8 cellular contexts compared by ENCODE assay signal in the genomic region with DNA sequence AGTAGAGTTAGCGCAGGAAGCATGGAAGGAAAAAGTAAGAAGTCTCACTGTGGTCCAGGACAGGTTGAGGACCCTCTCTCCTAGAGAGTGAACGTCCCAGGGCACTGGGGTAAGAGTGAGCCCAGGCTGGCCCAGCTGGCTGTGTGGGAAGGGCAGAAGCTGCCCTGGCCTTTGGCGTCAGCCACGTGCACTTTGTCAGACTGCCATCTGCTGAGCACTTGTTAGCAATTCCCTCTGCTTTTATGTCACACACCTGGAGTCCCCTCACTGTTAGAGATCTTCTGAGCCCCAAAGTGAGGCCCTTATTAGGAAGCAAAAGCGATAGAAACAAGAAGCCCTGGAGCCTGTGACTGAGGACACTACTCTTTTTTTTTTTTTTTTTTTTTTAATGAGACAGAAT.
DNase-seq lines count a peak whose midpoint lies in the region; ATAC-seq and TF ChIP-seq lines count a peak whose summit lies in the region.

No MANE protein-coding gene starts in this region.

- no peak for TF ChIP-seq CTCF in ovary (IDR thresholded peaks at IDR 0.05)

- no peaks in the 10 kb centered on the region for H3K27me3 ChIP-seq in ovary

- no peak for TF ChIP-seq POLR2A in ovary (IDR thresholded peaks at IDR 0.05)

- intact Hi-C loops in ovary (cut with DNase I): no loop called here

- H3K4me1 ChIP-seq in ovary (ENCODE audit: insufficient read depth): no peaks in the 10 kb centered on the region

- H3K9me3 ChIP-seq in ovary: no peaks in the 10 kb centered on the region

- no peak for TF ChIP-seq EP300 in ovary (IDR thresholded peaks at IDR 0.05)

- DNase-seq in 8988T (peak; percentile 34), NCI-H82 treated with DMSO at 0.1 percent for 48 hours (lab: John Stamatoyannopoulos, UW; ENCODE audit: unreplicated experiment) (peak; percentile 26), SIG-M5 treated with dmso at 0.1 percent for 504 hours (lab: John Stamatoyannopoulos, UW; ENCODE audit: unreplicated experiment) (no peak), inferior parietal cortex (ENCODE audit: extremely low spot score) (no peak), ovary (no peak)

- ATAC-seq in GM18907 (IDR thresholded peaks at IDR 0.05; ENCODE audit: unreplicated experiment): peak; percentile 61
- ATAC-seq in esophagus mucosa: peak; percentile 43
- ATAC-seq in HG03108 (IDR thresholded peaks at IDR 0.05; ENCODE audit: unreplicated experiment): no peak

- H3K27ac ChIP-seq in ovary: no peak overlapping the region

- no peak overlapping the region for H3K4me3 ChIP-seq in ovary

- WGBS in ovary, 3 donors: 69 to 81% (median 74%) methylated on average over 5 of the region's 5 CpGs

- no peaks in the 10 kb centered on the region for H3K36me3 ChIP-seq in ovary

Comparison
In these comparisons a context has a peak if more than half of its experiments do, and no peak if none do; other contexts are left out.
1. DNase-seq: peak in 8988T (single experiment) and NCI-H82 treated with DMSO at 0.1 percent for 48 hours (single experiment); none in SIG-M5 treated with dmso at 0.1 percent for 504 hours (single experiment), inferior parietal cortex (single experiment) and ovary (0 of 5).